Comparison of ENCODE assay signal across 8 cellular contexts in the genomic region with DNA sequence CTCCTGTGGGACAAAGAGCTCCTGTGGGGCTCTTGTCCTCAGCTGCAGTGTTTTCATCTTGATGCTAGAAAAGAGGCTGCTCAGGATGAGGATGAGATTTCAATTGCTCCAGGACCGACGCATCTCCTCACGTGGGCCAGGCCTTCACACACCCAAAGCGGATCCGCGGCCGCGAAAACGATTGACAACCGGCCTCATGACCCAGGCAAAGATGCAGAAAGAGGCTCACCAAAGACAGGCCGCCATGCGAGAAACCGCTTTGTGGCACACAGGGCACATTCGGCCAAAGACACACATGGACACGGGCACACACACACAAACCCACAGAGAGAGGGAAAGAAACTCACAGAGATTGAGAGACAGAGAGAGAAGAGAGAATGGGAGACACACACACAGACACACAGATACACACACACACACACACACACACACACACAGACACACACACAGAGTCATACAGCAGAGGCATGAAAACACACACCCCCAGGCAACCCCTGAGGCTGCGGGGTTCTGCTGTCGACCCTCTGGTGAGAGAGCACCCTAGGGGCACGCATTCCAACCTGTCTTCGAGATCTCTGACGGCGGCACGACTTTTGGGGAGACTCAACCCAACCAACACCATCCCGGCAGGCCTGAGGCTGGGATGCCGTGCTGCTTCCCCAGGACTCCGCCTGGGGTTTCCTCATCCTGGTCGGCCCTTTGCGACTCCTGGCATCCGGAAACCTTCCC.
A peak's percentile ranks its signal among the peaks of the same experiment; 100 is the strongest.
DNase-seq lines count a peak whose midpoint lies in the region; ATAC-seq and TF ChIP-seq lines count a peak whose summit lies in the region.

No MANE protein-coding gene starts in this region.

- H3F3A ChIP-seq in DOHH2 (ENCODE audit: control insufficient read depth, insufficient read depth): no peaks in the 10 kb centered on the region

- H3K36me3 ChIP-seq in DOHH2 (ENCODE audit: control insufficient read depth, low read length) (no peaks in the 10 kb centered on the region), SK-N-MC (ENCODE audit: insufficient read depth, low read length) (no peaks in the 10 kb centered on the region)

- TF ChIP-seq CTCF in DOHH2 (IDR thresholded peaks at IDR 0.05; ENCODE audit: low read depth, low read length, poor library complexity, severe bottlenecking): no peak
- no peak for TF ChIP-seq CTCF in fibroblast of pulmonary artery (IDR thresholded peaks at IDR 0.05; ENCODE audit: low read length, missing control alignments)
- TF ChIP-seq CTCF in retinal pigment epithelial cell (conservative IDR thresholded peaks at IDR 0.05; ENCODE audit: low read depth, low read length): no peak

- H3K9me3 ChIP-seq in DOHH2 (ENCODE audit: control insufficient read depth, insufficient read depth, low read length) (no peaks in the 10 kb centered on the region), SK-N-MC (ENCODE audit: low read depth, low read length) (no peaks in the 10 kb centered on the region)

- H3K27ac ChIP-seq in DOHH2 (ENCODE audit: low read depth, low read length) (no peak overlapping the region), SK-N-MC (no peak overlapping the region)

- H3K27me3 ChIP-seq in DOHH2 (ENCODE audit: control insufficient read depth, low read length): peaks cover 3% of the 10 kb centered on the region; the same call in 1 of the 2 replicates

- H3K4me2 ChIP-seq in DOHH2 (ENCODE audit: low read length): peak overlapping the region; percentile 37

- ATAC-seq in HG02852 (IDR thresholded peaks at IDR 0.05; ENCODE audit: unreplicated experiment): no peak

- H4K20me1 ChIP-seq in DOHH2 (ENCODE audit: control insufficient read depth, insufficient read depth, low read depth, low read length): no peaks in the 10 kb centered on the region

- no peak overlapping the region for H3K9ac ChIP-seq in SK-N-MC (ENCODE audit: insufficient read length)

- H3K9me2 ChIP-seq in DOHH2 (replicated peaks; ENCODE audit: control insufficient read depth, low read length): no peaks in the 10 kb centered on the region

- H3K79me2 ChIP-seq in DOHH2 (ENCODE audit: control insufficient read depth, low read length): no peaks in the 10 kb centered on the region

- H3K4me3 ChIP-seq in DOHH2 (ENCODE audit: low read length): no peak overlapping the region
- H3K4me3 ChIP-seq in SK-N-MC: peak overlapping the region; percentile 64
- H3K4me3 ChIP-seq in fibroblast of pulmonary artery (replicated peaks; ENCODE audit: low read depth, low read length): peak overlapping the region; percentile 37
- H3K4me3 ChIP-seq in retinal pigment epithelial cell (ENCODE audit: low read length): peak overlapping the region; percentile 37

- no peaks in the 10 kb centered on the region for H3K4me1 ChIP-seq in DOHH2 (ENCODE audit: control insufficient read depth, low read length)

- DNase-seq in SK-N-MC (ENCODE audit: low read depth, low spot score) (no peak), fibroblast of pulmonary artery (ENCODE audit: low read depth) (no peak), retinal pigment epithelial cell (ENCODE audit: low read depth) (no peak), NCI-H345 (lab: John Stamatoyannopoulos, UW) (no peak), dermis blood vessel endothelial cell (no peak)
- DNase-seq in stimulated activated naive CD4-positive, alpha-beta T cell treated with Interleukin-2 at 50 U/mL for 16 hours (lab: John Stamatoyannopoulos, UW): no peak
